13 cellular contexts compared by ENCODE assay signal in genomic region chr6:56040271-56040670, GRCh38.
DNase-seq lines count a peak whose midpoint lies in the region; ATAC-seq, FAIRE-seq and TF ChIP-seq lines count a peak whose summit lies in the region.
"Had no signal": no experiment of that assay in that cellular context is flagged by ENCODE, and none has a peak within 500 bp of the region (broad histone marks: within the 10 kb centered on the region; RNA-seq: fewer than 3 reads in every experiment).

No MANE protein-coding gene starts in this region.

- CTCF ChIA-PET in A549 (lab: Yijun Ruan, JAX) = no interaction called here

- H3K9me3 ChIP-seq in A549 (no peaks in the 10 kb centered on the region), RWPE2 (ENCODE audit: severe bottlenecking) (no peaks in the 10 kb centered on the region), HAP-1 (no peaks in the 10 kb centered on the region), thyroid gland (no peaks in the 10 kb centered on the region)
- H3K9me3 ChIP-seq: tibial nerve had no signal

- DNase-seq in A549 (ENCODE audit: low read depth in 1 of 2, low spot score in 1 of 2) (no peak), H54 (ENCODE audit: insufficient read length, low spot score) (no peak), RWPE2 (ENCODE audit: low spot score) (no peak), fibroblast of pulmonary artery (ENCODE audit: low read depth) (peak; percentile 71), SHP77 treated with DMSO at 0.1 percent for 48 hours (lab: John Stamatoyannopoulos, UW) (no peak), HAP-1 (ENCODE audit: low spot score in 2 of 2) (no peak), thyroid gland (no peak)
- no peak for DNase-seq in activated CD4-positive, CD25-positive, alpha-beta regulatory T cell (lab: John Stamatoyannopoulos, UW)
- DNase-seq: DND-41, naive B cell, small intestine had no signal

- H3K4me3 ChIP-seq in A549 (no peak overlapping the region), RWPE2 (ENCODE audit: severe bottlenecking) (no peak overlapping the region), fibroblast of pulmonary artery (replicated peaks; ENCODE audit: low read depth, low read length) (peak overlapping the region; percentile 13), HAP-1 (no peak overlapping the region), thyroid gland (replicated peaks in 1 of 3) (no peak overlapping the region)
- H3K4me3 ChIP-seq: tibial nerve had no signal

- TF ChIP-seq CTCF in A549 (IDR thresholded peaks at IDR 0.05) = no peak
- TF ChIP-seq CTCF in RWPE2 (IDR thresholded peaks at IDR 0.05; ENCODE audit: poor library complexity, severe bottlenecking) = no peak
- TF ChIP-seq CTCF in fibroblast of pulmonary artery (IDR thresholded peaks at IDR 0.05; ENCODE audit: low read length, missing control alignments) = no peak
- TF ChIP-seq CTCF in thyroid gland (IDR thresholded peaks at IDR 0.05) = no peak

- TF ChIP-seq RAD21 in A549 (conservative IDR thresholded peaks at IDR 0.05 in 1 of 2, IDR thresholded peaks at IDR 0.05 in 1 of 2) = no peak

- POLR2A ChIA-PET in A549 (lab: Yijun Ruan, JAX) = no interaction called here

- no peak for FAIRE-seq in A549 (lab: Jason Lieb, UNC)
- FAIRE-seq in H54 (lab: Jason Lieb, UNC) = peak; percentile 95
- FAIRE-seq: TTC549 had no signal

- ATAC-seq in A549 = no peak
- ATAC-seq in RWPE2 (ENCODE audit: low read depth) = peak; percentile 57; the same call in 2 of the 3 replicates

- TF ChIP-seq POLR2A in A549 (IDR thresholded peaks at IDR 0.05; ENCODE audit: low read length) (no peak), H54 (IDR thresholded peaks at IDR 0.05; ENCODE audit: low read depth, low read length) (no peak), thyroid gland (IDR thresholded peaks at IDR 0.05) (no peak)

- 56% methylated on average over 3 of the region's 3 CpGs for WGBS in A549 (ENCODE audit: missing lambda C conversion rate)
- 72 to 87% methylated on average over 3 of the region's 3 CpGs for WGBS in thyroid gland, 2 donors

- H3K36me3 ChIP-seq in RWPE2 (ENCODE audit: low read depth) (no peaks in the 10 kb centered on the region), HAP-1 (replicated peaks) (no peaks in the 10 kb centered on the region), thyroid gland (no peaks in the 10 kb centered on the region)
- H3K36me3 ChIP-seq: tibial nerve had no signal

- in situ Hi-C loops in HAP-1 (cut with MboI; ENCODE audit: low sequenced_read_pairs) = no loop called here

- H3K27ac ChIP-seq in A549 (no peak overlapping the region), RWPE2 (ENCODE audit: poor library complexity, severe bottlenecking) (no peak overlapping the region), thyroid gland (no peak overlapping the region)
- H3K27ac ChIP-seq: tibial nerve had no signal

- H3K4me2 ChIP-seq in A549 = no peak overlapping the region

- no peaks in the 10 kb centered on the region for H3K27me3 ChIP-seq in RWPE2 (ENCODE audit: insufficient read depth, poor library complexity, severe bottlenecking)
- 0 out of 2 replicates have a peak, but pooled peaks cover 3% of the 10 kb centered on the region for H3K27me3 ChIP-seq in HAP-1 (ENCODE audit: low read depth)
- H3K27me3 ChIP-seq in thyroid gland = no peaks in the 10 kb centered on the region
- H3K27me3 ChIP-seq: tibial nerve had no signal

- no peak for TF ChIP-seq EP300 in A549 (IDR thresholded peaks at IDR 0.05)

- intact Hi-C loops in thyroid gland (cut with DNase I) = no loop called here

- H3K4me1 ChIP-seq in A549 (no peaks in the 10 kb centered on the region), RWPE2 (ENCODE audit: insufficient read depth, poor library complexity, severe bottlenecking) (peaks cover 18% of the 10 kb centered on the region), HAP-1 (no peaks in the 10 kb centered on the region), thyroid gland (no peaks in the 10 kb centered on the region)
- H3K4me1 ChIP-seq: tibial nerve had no signal

TF ChIP-seq in A549, 52 proteins besides CTCF, POLR2A, EP300 and RAD21:
- TF ChIP-seq FOSL2 (IDR thresholded peaks at IDR 0.05) (no peak), FOSL2 (CRISPR knock-in tag; IDR thresholded peaks at IDR 0.05) (0 out of 2 replicates have a peak, but pooled peaks have one; percentile 6), GATA3 (IDR thresholded peaks at IDR 0.05; ENCODE audit: borderline replicate concordance) (no peak), PBX3 (IDR thresholded peaks at IDR 0.05) (no peak), RCOR1 (IDR thresholded peaks at IDR 0.05; ENCODE audit: low read depth, low read length) (no peak), ZC3H11A (IDR thresholded peaks at IDR 0.05) (no peak), CBX8 (IDR thresholded peaks at IDR 0.05) (no peak), RNF2 (IDR thresholded peaks at IDR 0.05; ENCODE audit: borderline replicate concordance, low read depth) (no peak), RFX5 (IDR thresholded peaks at IDR 0.05) (no peak)
TF ChIP-seq in A549: peak in this region for 1.
